Comparison of ENCODE assay signal across 10 cellular contexts in the genomic region with DNA sequence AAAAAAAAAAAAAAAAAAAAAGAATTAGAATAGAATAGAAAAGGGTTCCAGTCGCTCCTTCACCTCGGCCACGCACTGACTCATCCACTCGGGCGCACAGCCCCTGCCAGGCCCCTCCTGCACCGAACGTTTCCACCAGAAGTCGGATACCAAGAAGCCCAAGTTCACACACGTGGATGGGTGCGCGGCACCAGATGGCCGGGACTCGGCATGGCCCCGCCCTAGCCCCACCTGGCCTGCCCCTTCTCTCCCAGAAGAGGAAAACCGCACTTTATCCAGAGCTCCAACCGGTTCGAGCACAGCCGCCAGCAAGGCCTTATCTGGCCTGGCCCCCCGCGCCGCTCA. TPM values are rescaled to one million over a fixed set of nuclear protein-coding genes. Genes with fewer than 3 reads are reported as not detected.
DNase-seq lines count a peak whose midpoint lies in the region; ATAC-seq and TF ChIP-seq lines count a peak whose summit lies in the region.
"Had no signal": no experiment of that assay in that cellular context is flagged by ENCODE, and none has a peak within 500 bp of the region (broad histone marks: within the 10 kb centered on the region; RNA-seq: fewer than 3 reads in every experiment).

No MANE protein-coding gene starts in this region.

- no peak overlapping the region for H3K27ac Mint-ChIP-seq in T-cell
- H3K27ac Mint-ChIP-seq in stimulated activated naive CD8-positive, alpha-beta T cell treated with anti-CD3 and anti-CD28 coated beads, Interleukin-15, amount 100 ng/mL, for 72 hours, result peak overlapping the region in 1 of 2 donors; percentile 82

- ATAC-seq in T-cell (replicated peaks in 1 of 4) (no peak), GM21515 (IDR thresholded peaks at IDR 0.05; ENCODE audit: unreplicated experiment) (no peak)
- ATAC-seq in stimulated activated naive CD8-positive, alpha-beta T cell treated with anti-CD3 and anti-CD28 coated beads, Interleukin-15, amount 100 ng/mL, for 72 hours, result no peak

- DNase-seq in NCI-H524 (lab: John Stamatoyannopoulos, UW) (peak; percentile 26 to 74), NCI-H524 treated with DMSO at 0.1 percent for 48 hours (lab: John Stamatoyannopoulos, UW) (no peak), T-cell (peak in 1 of 34 experiments; percentile 18), fibroblast of mammary gland (ENCODE audit: low read depth) (peak; percentile 15), NCI-H1436 treated with DMSO at 0.1 percent for 48 hours (lab: John Stamatoyannopoulos, UW) (no peak), KG1 (lab: John Stamatoyannopoulos, UW) (no peak)
- no peak for DNase-seq in stimulated activated naive CD8-positive, alpha-beta T cell treated with anti-CD3 and anti-CD28 coated beads, Interleukin-15, amount 100 ng/mL, for 72 hours
- DNase-seq: NCI-H1694 had no signal

- peak overlapping the region; percentile 75 to 80 (median 76) for H3K4me3 Mint-ChIP-seq in T-cell
- H3K4me3 Mint-ChIP-seq in stimulated activated naive CD8-positive, alpha-beta T cell treated with anti-CD3 and anti-CD28 coated beads, Interleukin-15, amount 100 ng/mL, for 72 hours, result peak overlapping the region; percentile 86 to 92

- POLR2A ChIA-PET in T-cell (lab: Charles Lee), result interaction anchor here in 1 of 2 donors (0.5 kb wide), 1 partner anchor 52 kb away, joined by 5 read pairs; a partner anchor contains a TSS

- peaks cover 17 to 22% of the 10 kb centered on the region in 2 donors for H3K27me3 Mint-ChIP-seq in T-cell
- H3K27me3 Mint-ChIP-seq in stimulated activated naive CD8-positive, alpha-beta T cell treated with anti-CD3 and anti-CD28 coated beads, Interleukin-15, amount 100 ng/mL, for 72 hours, result peaks cover 67% of the 10 kb centered on the region

- CTCF ChIA-PET in T-cell (lab: Charles Lee), result interaction anchor here (1.0 to 1.9 kb wide), 5 partner anchors 9 to 300 kb away, joined by 3 to 32 read pairs (median 6); a partner anchor contains a TSS

- H3K4me1 Mint-ChIP-seq in T-cell, result peaks cover 33 to 48% (median 37%) of the 10 kb centered on the region in 3 donors
- H3K4me1 Mint-ChIP-seq in stimulated activated naive CD8-positive, alpha-beta T cell treated with anti-CD3 and anti-CD28 coated beads, Interleukin-15, amount 100 ng/mL, for 72 hours, result peaks cover 69% of the 10 kb centered on the region

- H3K36me3 Mint-ChIP-seq in T-cell, result no peaks in the 10 kb centered on the region

- TF ChIP-seq CTCF in fibroblast of mammary gland (conservative IDR thresholded peaks at IDR 0.05; ENCODE audit: control insufficient read depth, insufficient read depth, low read depth, low read length), result no peak

- no peaks in the 10 kb centered on the region for H3K9me3 Mint-ChIP-seq in T-cell
- H3K9me3 Mint-ChIP-seq in stimulated activated naive CD8-positive, alpha-beta T cell treated with anti-CD3 and anti-CD28 coated beads, Interleukin-15, amount 100 ng/mL, for 72 hours, result no peaks in the 10 kb centered on the region

- H3K4me3 ChIP-seq in fibroblast of mammary gland (ENCODE audit: control insufficient read depth, low read depth, low read length), result no peak overlapping the region

RNA-seq across cellular contexts. Expression of a gene that starts 5.9 kb away (rescaled TPM):
- total RNA-seq in T-cell, result under 1 TPM; 0.28 to 0.85 (median 0.36) TPM
- total RNA-seq: glomerular endothelial cell had no signal

RNA-seq across cellular contexts. Expression of a gene that starts 20.0 kb away (rescaled TPM):
- under 1 TPM in 1 of 5 donors, not detected in 4; 0.06 TPM for total RNA-seq in T-cell

RNA-seq across cellular contexts. Expression of a gene that starts 35.4 kb away (rescaled TPM):
- 10 to 100 TPM; 68.1 to 93.1 (median 73.5) TPM for total RNA-seq in T-cell

RNA-seq across cellular contexts. Expression of a gene that starts 38.3 kb away (rescaled TPM):
- total RNA-seq in T-cell, result 10 to 100 TPM in 4 of 5 donors, 1 to 10 TPM in 1; 9.6 to 15.1 (median 13.7) TPM

RNA-seq across cellular contexts. Expression of a gene that starts 46.3 kb away (rescaled TPM):
- 1 to 10 TPM in 3 of 5 donors, under 1 TPM in 2; 0.76 to 4.5 (median 1.3) TPM for total RNA-seq in T-cell

Comparison
In these comparisons a context has a peak if more than half of its experiments do, and no peak if none do; other contexts are left out.
1. DNase-seq: peak in NCI-H524 (2 of 2) and fibroblast of mammary gland (single experiment); none in NCI-H524 treated with DMSO at 0.1 percent for 48 hours (single experiment), stimulated activated naive CD8-positive, alpha-beta T cell treated with anti-CD3 and anti-CD28 coated beads, Interleukin-15, amount 100 ng/mL, for 72 hours (0 of 2), NCI-H1436 treated with DMSO at 0.1 percent for 48 hours (single experiment) and KG1 (single experiment).